Comparison of ENCODE assay signal across 12 cellular contexts in the genomic region with DNA sequence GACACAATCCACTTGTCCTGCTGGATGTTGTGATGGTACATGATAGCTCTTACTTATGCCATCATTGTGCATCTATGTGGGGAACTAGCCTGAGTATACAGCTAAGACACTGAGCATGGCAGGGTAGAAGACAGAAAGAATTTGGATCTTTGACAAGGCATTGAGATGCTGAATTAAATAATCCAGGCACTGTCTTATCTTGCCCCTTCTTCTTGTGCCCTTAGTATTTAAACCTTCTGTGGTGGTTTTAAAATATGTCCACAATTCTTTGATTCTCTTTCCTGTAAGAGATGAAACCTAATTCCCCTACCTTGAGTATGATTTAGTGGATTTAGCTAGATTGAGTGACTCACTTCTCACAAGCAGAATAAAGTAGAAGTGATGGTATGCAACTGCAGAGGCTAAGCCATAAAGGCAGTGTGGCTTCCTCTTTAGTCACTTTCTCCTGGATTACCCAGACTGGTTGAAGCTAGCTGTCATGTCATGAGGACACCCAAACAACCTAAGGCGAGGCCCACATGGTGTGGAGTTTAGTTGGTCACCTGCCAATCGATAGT.
DNase-seq lines count a peak whose midpoint lies in the region; ATAC-seq, FAIRE-seq and TF ChIP-seq lines count a peak whose summit lies in the region.
"Had no signal": no experiment of that assay in that cellular context is flagged by ENCODE, and none has a peak within 500 bp of the region (broad histone marks: within the 10 kb centered on the region; RNA-seq: fewer than 3 reads in every experiment).

No MANE protein-coding gene starts in this region.

- H3K4me2 ChIP-seq in astrocyte (ENCODE audit: low read length): no peak overlapping the region

- intact Hi-C loops in posterior vena cava (cut with DNase I): no loop called here

- no peaks in the 10 kb centered on the region for H3K27me3 ChIP-seq in astrocyte (ENCODE audit: insufficient read depth, low read length)
- H3K27me3 ChIP-seq: right lobe of liver had no signal

- peak overlapping the region; percentile 46 for H3K9ac ChIP-seq in astrocyte (ENCODE audit: low read length)

- H3K9me3 Mint-ChIP-seq in astrocyte (ENCODE audit: unreplicated experiment): peaks cover 6% of the 10 kb centered on the region

- H3K27ac Mint-ChIP-seq in astrocyte (ENCODE audit: unreplicated experiment): peak overlapping the region; percentile 78

- peaks cover 35% of the 10 kb centered on the region for H3K4me1 Mint-ChIP-seq in astrocyte (ENCODE audit: low read depth, unreplicated experiment)

- FAIRE-seq in astrocyte (lab: Jason Lieb, UNC): peak; percentile 98

- TF ChIP-seq CTCF in astrocyte (IDR thresholded peaks at IDR 0.05; ENCODE audit: insufficient read depth, low read depth, low read length) (no peak), omental fat pad (IDR thresholded peaks at IDR 0.05) (no peak)

- H2AFZ ChIP-seq in astrocyte (ENCODE audit: low read depth, low read length): no peak overlapping the region

- no peaks in the 10 kb centered on the region for H3K27me3 Mint-ChIP-seq in astrocyte (ENCODE audit: low read depth, unreplicated experiment)

- no peaks in the 10 kb centered on the region for H3K36me3 ChIP-seq in astrocyte (ENCODE audit: insufficient read depth, low read length)
- H3K36me3 ChIP-seq: right lobe of liver had no signal

- H3K9me3 ChIP-seq in astrocyte (ENCODE audit: insufficient read depth, low read depth, low read length): no peaks in the 10 kb centered on the region
- H3K9me3 ChIP-seq: right lobe of liver had no signal

- no peak overlapping the region for H3K4me3 ChIP-seq in astrocyte (ENCODE audit: insufficient read depth, low read depth, low read length)
- H3K4me3 ChIP-seq: right lobe of liver had no signal

- no peak overlapping the region for H3K4me3 Mint-ChIP-seq in astrocyte (ENCODE audit: unreplicated experiment)

- peak; percentile 88 for DNase-seq in HCEC 1CT
- DNase-seq in MV-4-11 (lab: John Stamatoyannopoulos, UW): peak; percentile 96
- DNase-seq in astrocyte (ENCODE audit: low read depth): peak; percentile 87
- DNase-seq in omental fat pad (ENCODE audit: low spot score): no peak
- no peak for DNase-seq in ecto neural progenitor cell (ENCODE audit: low spot score)
- no peak for DNase-seq in hypothalamus (lab: John Stamatoyannopoulos, UW)
- no peak for DNase-seq in T-helper 2 cell
- DNase-seq in posterior vena cava (ENCODE audit: low spot score): no peak
- DNase-seq: Calu3, NCI-H510A treated with DMSO at 0.1 percent for 48 hours, right lobe of liver had no signal

- no peaks in the 10 kb centered on the region for H3K36me3 Mint-ChIP-seq in astrocyte (ENCODE audit: low read depth, unreplicated experiment)

- H3K79me2 ChIP-seq in astrocyte (ENCODE audit: insufficient read depth, low read length): no peaks in the 10 kb centered on the region

- H3K27ac ChIP-seq in astrocyte (ENCODE audit: low read depth, low read length): peak overlapping the region; percentile 70
- H3K27ac ChIP-seq: right lobe of liver had no signal

- ATAC-seq in omental fat pad (ENCODE audit: low FRiP score): peak; percentile 35
- ATAC-seq: activated CD4-positive, CD25-positive, alpha-beta regulatory T cell treated with anti-CD3 and anti-CD28 coated beads, Interleukin-2, amount 50 U/mL, for 24 hours had no signal

- H3K4me1 ChIP-seq in astrocyte (ENCODE audit: insufficient read depth, low read length): peaks cover 49% of the 10 kb centered on the region
- H3K4me1 ChIP-seq: right lobe of liver had no signal

- H4K20me1 ChIP-seq in astrocyte (ENCODE audit: insufficient read depth, low read length): no peaks in the 10 kb centered on the region

Comparison
In these comparisons a context has a peak if more than half of its experiments do, and no peak if none do; other contexts are left out.
1. DNase-seq: peak in HCEC 1CT (single experiment), MV-4-11 (single experiment) and astrocyte (single experiment); none in omental fat pad (single experiment), ecto neural progenitor cell (single experiment), hypothalamus (0 of 51), T-helper 2 cell (0 of 5) and posterior vena cava (single experiment).